ENCODE assay signal across 9 cellular contexts in the genomic region with DNA sequence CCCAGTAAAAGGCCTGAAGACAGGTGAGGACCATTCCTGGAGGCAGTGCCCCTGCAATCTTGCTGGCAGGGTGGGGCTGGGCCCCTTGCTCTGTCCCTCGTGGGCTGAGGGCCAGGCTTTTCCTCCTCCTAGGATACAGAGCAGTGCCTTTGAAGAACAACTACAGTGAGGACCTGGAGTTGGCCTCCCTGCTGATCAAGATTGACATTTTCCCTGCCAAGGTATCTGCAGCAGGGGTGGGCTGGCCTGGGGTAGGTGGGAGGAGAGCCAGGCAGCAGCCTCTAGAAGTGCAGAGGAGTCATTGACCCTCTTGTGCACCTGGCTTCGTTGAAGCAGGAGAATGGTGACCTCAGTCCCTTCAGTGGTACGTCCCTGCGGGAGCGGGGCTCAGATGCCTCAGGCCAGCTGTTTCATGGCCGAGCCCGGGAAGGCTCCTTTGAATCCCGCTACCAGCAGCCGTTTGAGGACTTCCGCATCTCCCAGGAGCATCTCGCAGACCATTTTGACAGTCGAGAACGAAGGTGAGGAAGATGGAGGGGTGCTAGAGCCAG. TPM values are rescaled to one million over a fixed set of nuclear protein-coding genes. Genes with fewer than 3 reads are reported as not detected.
DNase-seq lines count a peak whose midpoint lies in the region; ATAC-seq and TF ChIP-seq lines count a peak whose summit lies in the region.
"Had no signal": no experiment of that assay in that cellular context is flagged by ENCODE, and none has a peak within 500 bp of the region (broad histone marks: within the 10 kb centered on the region; RNA-seq: fewer than 3 reads in every experiment).

No MANE protein-coding gene starts in this region.

- H3K4me3 ChIP-seq in parathyroid adenoma (ENCODE audit: low read depth, low read length) (no peak overlapping the region), aorta (ENCODE audit: low read length in 2 of 2) (no peak overlapping the region)

- peaks cover 5% of the 10 kb centered on the region for H3K4me1 Mint-ChIP-seq in endothelial cell (ENCODE audit: unreplicated experiment)

- peak overlapping the region; percentile 62 for H3K4me3 Mint-ChIP-seq in endothelial cell (ENCODE audit: unreplicated experiment)
- H3K4me3 Mint-ChIP-seq: CD4-positive, CD25-positive, alpha-beta regulatory T cell had no signal

- peaks cover 17% of the 10 kb centered on the region for H3K27me3 Mint-ChIP-seq in endothelial cell (ENCODE audit: unreplicated experiment)
- H3K27me3 Mint-ChIP-seq: CD4-positive, CD25-positive, alpha-beta regulatory T cell had no signal

- peaks cover 66% of the 10 kb centered on the region for H3K36me3 Mint-ChIP-seq in endothelial cell (ENCODE audit: low read depth, unreplicated experiment)

- H3K27me3 ChIP-seq in parathyroid adenoma (ENCODE audit: control insufficient read depth, insufficient read depth, low read length) = no peaks in the 10 kb centered on the region
- H3K27me3 ChIP-seq in aorta (ENCODE audit: control insufficient read depth in 1 of 2, insufficient read depth in 2 of 2, low read length in 1 of 2) = no peaks in the 10 kb centered on the region

- DNase-seq in stimulated activated CD4-positive, alpha-beta T cell treated with anti-CD3 and anti-CD28 coated beads, Interleukin-2, amount 100 ng/mL, for 24 hours = peak; percentile 0 to 5
- no peak for DNase-seq in stimulated activated CD4-positive, alpha-beta T cell treated with anti-CD3 and anti-CD28 coated beads, Interleukin-4, amount 100 ng/mL, for 1 hour
- DNase-seq in endothelial cell (ENCODE audit: low spot score) (no peak), aorta (peak in 1 of 2 donors; percentile 69), SIG-M5 (lab: John Stamatoyannopoulos, UW) (no peak), ecto neural progenitor cell (ENCODE audit: low spot score) (no peak)

- intact Hi-C loops in aorta (cut with DNase I) = loop anchor here (1.0 to 10.0 kb wide), 4 partner anchors 165 to 241 kb away; no protein-coding TSS in a partner anchor

- no peak overlapping the region for H3K9ac ChIP-seq in parathyroid adenoma

- TF ChIP-seq CTCF in endothelial cell (IDR thresholded peaks at IDR 0.05; ENCODE audit: unreplicated experiment) (no peak), parathyroid adenoma (IDR thresholded peaks at IDR 0.05) (no peak)

- peak overlapping the region; percentile 6 for H3K27ac ChIP-seq in parathyroid adenoma
- peak overlapping the region; percentile 23 to 87 for H3K27ac ChIP-seq in aorta (ENCODE audit: low read depth in 1 of 2, low read length in 2 of 2)

- H3K36me3 ChIP-seq in parathyroid adenoma (ENCODE audit: control insufficient read depth, insufficient read depth, low read length) (no peaks in the 10 kb centered on the region), aorta (ENCODE audit: control insufficient read depth in 1 of 2, insufficient read depth in 2 of 2, low read length in 1 of 2) (peaks cover 0 to 6% of the 10 kb centered on the region in 2 donors)

- 87 to 88% methylated on average over 13 of the region's 13 CpGs for WGBS in aorta, 2 donors

- no peaks in the 10 kb centered on the region for H3K9me3 Mint-ChIP-seq in endothelial cell (ENCODE audit: unreplicated experiment)
- H3K9me3 Mint-ChIP-seq: CD4-positive, CD25-positive, alpha-beta regulatory T cell had no signal

- H3K79me2 ChIP-seq in parathyroid adenoma = no peaks in the 10 kb centered on the region

- no peak overlapping the region for H2AFZ ChIP-seq in parathyroid adenoma

- ATAC-seq in aorta (ENCODE audit: low FRiP score) (no peak), GM18907 (IDR thresholded peaks at IDR 0.05; ENCODE audit: unreplicated experiment) (no peak)

- no peak overlapping the region for H3K4me2 ChIP-seq in parathyroid adenoma (ENCODE audit: low read length)

- H3K4me1 ChIP-seq in parathyroid adenoma (no peaks in the 10 kb centered on the region), aorta (ENCODE audit: control insufficient read depth in 1 of 2, insufficient read depth in 2 of 2, low read length in 2 of 2) (peaks cover 5% of the 10 kb centered on the region in 2 donors)

- H3K9me3 ChIP-seq in parathyroid adenoma (ENCODE audit: control insufficient read depth, low read length) (no peaks in the 10 kb centered on the region), aorta (ENCODE audit: control insufficient read depth, low read length) (no peaks in the 10 kb centered on the region)

- no peak overlapping the region for H3K27ac Mint-ChIP-seq in endothelial cell (ENCODE audit: unreplicated experiment)

RNA-seq across cellular contexts. Expression of a gene that starts 36.5 kb away (rescaled TPM):
- 456 TPM for total RNA-seq in endothelial cell (ENCODE audit: unreplicated experiment)
- total RNA-seq in aorta = 100 to 1,000 TPM in 1 of 2 donors, 10 to 100 TPM in 1; 96.3 to 148 TPM
- polyA plus RNA-seq in aorta = 10 to 100 TPM; 17.9 to 52.5 TPM

Comparison
In these comparisons a context has a peak if more than half of its experiments do, and no peak if none do; other contexts are left out.
1. DNase-seq: peak in stimulated activated CD4-positive, alpha-beta T cell treated with anti-CD3 and anti-CD28 coated beads, Interleukin-2, amount 100 ng/mL, for 24 hours (2 of 2); none in stimulated activated CD4-positive, alpha-beta T cell treated with anti-CD3 and anti-CD28 coated beads, Interleukin-4, amount 100 ng/mL, for 1 hour (single experiment), endothelial cell (single experiment), SIG-M5 (single experiment) and ecto neural progenitor cell (single experiment).